ENCODE assay signal across 14 cellular contexts in the genomic region with DNA sequence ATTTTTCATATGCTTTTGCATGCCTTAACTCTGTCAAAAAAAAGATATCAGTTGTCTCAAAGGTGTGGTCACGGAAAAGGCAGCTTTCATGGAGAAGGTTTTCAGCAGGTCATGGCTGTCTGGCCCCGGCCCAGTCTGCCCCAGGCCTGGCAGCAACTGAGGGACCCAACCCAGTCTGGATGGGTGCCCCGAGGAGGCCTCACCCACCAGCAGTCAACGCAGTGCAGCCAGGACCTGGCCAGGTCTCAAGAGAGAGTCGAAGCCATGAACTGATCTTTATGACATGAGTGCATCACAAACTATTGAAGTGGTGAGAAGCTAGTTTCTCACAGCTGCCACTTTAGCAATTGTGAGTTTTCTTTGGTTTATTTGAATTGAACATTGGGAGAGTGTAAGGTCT. TPM values are rescaled to one million over a fixed set of nuclear protein-coding genes. Genes with fewer than 3 reads are reported as not detected.
DNase-seq lines count a peak whose midpoint lies in the region; ATAC-seq and TF ChIP-seq lines count a peak whose summit lies in the region.
"Had no signal": no experiment of that assay in that cellular context is flagged by ENCODE, and none has a peak within 500 bp of the region (broad histone marks: within the 10 kb centered on the region; RNA-seq: fewer than 3 reads in every experiment).

No MANE protein-coding gene starts in this region.

- no peaks in the 10 kb centered on the region for H3K27me3 ChIP-seq in breast epithelium
- no peaks in the 10 kb centered on the region for H3K27me3 ChIP-seq in foreskin keratinocyte
- H3K27me3 ChIP-seq in osteoblast (ENCODE audit: insufficient read depth, low read length): no peaks in the 10 kb centered on the region

- CTCF ChIA-PET in MCF 10A (lab: Yijun Ruan, JAX): interaction anchor here (1.6 kb wide), 1 partner anchor 44 kb away, joined by 7 read pairs; no protein-coding TSS in a partner anchor

- TF ChIP-seq POLR2A in breast epithelium (IDR thresholded peaks at IDR 0.05): no peak

- no peak overlapping the region for H2AFZ ChIP-seq in osteoblast (ENCODE audit: low read length)

- H3K79me2 ChIP-seq in osteoblast (ENCODE audit: insufficient read depth, low read length): peaks cover 93% of the 10 kb centered on the region

- H3K27ac ChIP-seq in breast epithelium (peak overlapping the region; percentile 14 to 63), foreskin keratinocyte (peak overlapping the region; percentile 39), osteoblast (ENCODE audit: low read depth, low read length) (peak overlapping the region; percentile 80)
- H3K27ac ChIP-seq: 22Rv1 had no signal

- H3K4me3 ChIP-seq in breast epithelium (no peak overlapping the region), osteoblast (ENCODE audit: insufficient read depth, low read length) (no peak overlapping the region)

- DNase-seq in breast epithelium (ENCODE audit: low spot score in 2 of 2): no peak
- DNase-seq in MCF 10A (ENCODE audit: unreplicated experiment): no peak
- DNase-seq in foreskin keratinocyte: no peak
- no peak for DNase-seq in osteoblast (ENCODE audit: insufficient read length, low spot score, missing footprints)
- DNase-seq in dermis blood vessel endothelial cell: no peak
- no peak for DNase-seq in CD1c-positive myeloid dendritic cell (ENCODE audit: extremely low spot score)
- DNase-seq in cortex of kidney (lab: John Stamatoyannopoulos, UW): no peak
- DNase-seq: activated naive CD4-positive, alpha-beta T cell treated with anti-CD3 and anti-CD28 coated beads, Interleukin-2, amount 50 U/mL, for 16 hours; Calu3; NCI-H1092; stimulated activated naive CD8-positive, alpha-beta T cell treated with anti-CD3 and anti-CD28 coated beads, Interleukin-15, Interleukin-2, amounts not matched to agents 100 U/mL and 50 U/mL, for 24 hours had no signal

- H3K4me1 Mint-ChIP-seq in MCF 10A (ENCODE audit: insufficient read depth, unreplicated experiment): peaks cover 17% of the 10 kb centered on the region

- no peaks in the 10 kb centered on the region for H3K4me1 ChIP-seq in breast epithelium
- peaks cover 29% of the 10 kb centered on the region for H3K4me1 ChIP-seq in foreskin keratinocyte
- H3K4me1 ChIP-seq in osteoblast (ENCODE audit: insufficient read depth, low read length): peaks cover 35% of the 10 kb centered on the region

- POLR2A ChIA-PET in MCF 10A (lab: Yijun Ruan, JAX): interaction anchor here (0.7 to 1.3 kb wide), 6 partner anchors 12 to 59 kb away, joined by 3 to 5 read pairs (median 4); no protein-coding TSS in a partner anchor

- intact Hi-C loops in breast epithelium (cut with DNase I; ENCODE audit: low total_unique reads) (no loop called here), MCF 10A (cut with micrococcal nuclease) (no loop called here)

- peaks cover 53% of the 10 kb centered on the region for H4K20me1 ChIP-seq in osteoblast (ENCODE audit: insufficient read depth, low read length)

- H3K36me3 Mint-ChIP-seq in MCF 10A (ENCODE audit: insufficient read depth, unreplicated experiment): peaks cover 82% of the 10 kb centered on the region

- BruUV-seq in MCF 10A (replicated peaks; lab: Mats Ljungman, UMichigan): no TSS peak

- TF ChIP-seq CTCF in breast epithelium (IDR thresholded peaks at IDR 0.05): no peak
- TF ChIP-seq CTCF in MCF 10A (IDR thresholded peaks at IDR 0.05; ENCODE audit: unreplicated experiment): no peak
- TF ChIP-seq CTCF in foreskin keratinocyte (conservative IDR thresholded peaks at IDR 0.05): no peak
- no peak for TF ChIP-seq CTCF in osteoblast (IDR thresholded peaks at IDR 0.05; ENCODE audit: extremely low read depth, low read depth, low read length)

- no peaks in the 10 kb centered on the region for H3K27me3 Mint-ChIP-seq in MCF 10A (ENCODE audit: insufficient read depth, unreplicated experiment)

- H3K9me3 ChIP-seq in breast epithelium (peaks cover 0 to 8% of the 10 kb centered on the region in 2 donors), osteoblast (ENCODE audit: low read depth, low read length) (peaks cover 2% of the 10 kb centered on the region)

- no peaks in the 10 kb centered on the region for H3K9me3 Mint-ChIP-seq in MCF 10A (ENCODE audit: unreplicated experiment)

- ATAC-seq in foreskin keratinocyte (peak; percentile 16), HG02642 (IDR thresholded peaks at IDR 0.05; ENCODE audit: poor library complexity, unreplicated experiment) (no peak)
- ATAC-seq: activated CD4-positive, CD25-positive, alpha-beta regulatory T cell treated with anti-CD3 and anti-CD28 coated beads, Interleukin-2, amount 50 U/mL, for 24 hours; stimulated activated naive CD8-positive, alpha-beta T cell treated with anti-CD3 and anti-CD28 coated beads, Interleukin-15, Interleukin-2, amounts not matched to agents 100 U/mL and 50 U/mL, for 24 hours had no signal

- no peak overlapping the region for H3K4me2 ChIP-seq in osteoblast (ENCODE audit: insufficient read depth, low read length)

- H3K4me3 Mint-ChIP-seq in MCF 10A (ENCODE audit: unreplicated experiment): no peak overlapping the region

- no peak overlapping the region for H3K27ac Mint-ChIP-seq in MCF 10A (ENCODE audit: low read depth, unreplicated experiment)

- H3K36me3 ChIP-seq in breast epithelium (no peaks in the 10 kb centered on the region), osteoblast (ENCODE audit: insufficient read depth, low read length) (peaks cover 93% of the 10 kb centered on the region)

RNA-seq across cellular contexts. Expression of gene TUBB6, which starts 7.9 kb away (rescaled TPM):
- total RNA-seq in breast epithelium (100 to 1,000 TPM; 197 to 316 (median 302) TPM), MCF 10A (2022) (141 and 167 TPM in 2 replicates), foreskin keratinocyte (772 and 774 TPM in 2 replicates), osteoblast (312 and 425 TPM in 2 replicates), dermis blood vessel endothelial cell (877 and 1,390 TPM in 2 replicates)
- 680 and 693 TPM in 2 replicates for polyA plus RNA-seq in foreskin keratinocyte
